8 cellular contexts compared by ENCODE assay signal in the genomic region with DNA sequence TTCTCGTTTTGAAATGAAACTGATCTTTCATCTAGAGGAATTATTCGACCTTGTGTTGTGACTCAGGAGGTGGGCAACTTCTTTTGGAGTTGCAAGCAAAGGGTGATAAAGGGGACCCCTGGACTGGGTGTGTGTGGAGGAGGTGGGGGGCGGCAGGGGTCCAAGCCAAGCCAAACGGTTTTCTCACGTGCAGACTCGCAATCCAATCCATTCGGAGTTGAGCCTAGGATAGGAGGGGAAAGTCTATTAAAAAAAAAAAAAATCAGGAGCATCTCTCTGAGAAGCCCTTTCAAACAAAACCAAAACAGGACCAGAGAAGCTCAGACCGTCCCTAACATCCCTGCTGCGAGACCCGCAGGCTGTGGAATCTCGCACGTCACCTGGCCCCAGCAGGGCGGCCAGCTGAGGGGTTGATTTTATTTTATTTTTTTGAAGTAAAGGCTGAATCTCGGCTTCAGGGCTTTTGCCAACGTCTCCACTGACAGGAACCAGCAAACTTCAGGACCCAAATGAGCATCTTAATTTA. TPM values are rescaled to one million over a fixed set of nuclear protein-coding genes. Genes with fewer than 3 reads are reported as not detected.
DNase-seq lines count a peak whose midpoint lies in the region; ATAC-seq and TF ChIP-seq lines count a peak whose summit lies in the region.

No MANE protein-coding gene starts in this region.

- H3K4me3 ChIP-seq in BLaER1 treated with 17β-estradiol and CSF1 and Interleukin-3, amounts not matched to agents 10 nM and 100 nM = peak overlapping the region; percentile 57 to 87 (median 70)
- peak overlapping the region; percentile 74 for H3K4me3 ChIP-seq in NB4 (ENCODE audit: low read depth, low read length)
- peak overlapping the region; percentile 25 for H3K4me3 ChIP-seq in colonic mucosa
- peak overlapping the region; percentile 25 for H3K4me3 ChIP-seq in mucosa of stomach (ENCODE audit: low read length)

- H3K36me3 ChIP-seq in BLaER1 treated with 17β-estradiol and CSF1 and Interleukin-3, amounts not matched to agents 10 nM and 100 nM = peaks cover 0 to 3% (median under 1%) of the 10 kb centered on the region in 11 experiments; a peak in 6 of 22 replicates
- H3K36me3 ChIP-seq in colonic mucosa (no peaks in the 10 kb centered on the region), mucosa of stomach (ENCODE audit: control insufficient read depth, insufficient read depth, low read length) (no peaks in the 10 kb centered on the region)

- H3K27ac ChIP-seq in BLaER1 treated with 17β-estradiol and CSF1 and Interleukin-3, amounts not matched to agents 10 nM and 100 nM = peak overlapping the region; percentile 94 to 100 (median 99)
- peak overlapping the region; percentile 47 for H3K27ac ChIP-seq in colonic mucosa

- ATAC-seq in HG03432 (IDR thresholded peaks at IDR 0.05; ENCODE audit: unreplicated experiment) (no peak), GM21447 (IDR thresholded peaks at IDR 0.05; ENCODE audit: unreplicated experiment) (no peak)

- TF ChIP-seq POLR2A in NB4 (IDR thresholded peaks at IDR 0.05; ENCODE audit: extremely low read depth, insufficient read length) = no peak

- no peaks in the 10 kb centered on the region for H3K9me3 ChIP-seq in BLaER1 treated with 17β-estradiol and CSF1 and Interleukin-3, amounts not matched to agents 10 nM and 100 nM (replicated peaks in 1 of 11)
- no peaks in the 10 kb centered on the region for H3K9me3 ChIP-seq in colonic mucosa
- no peaks in the 10 kb centered on the region for H3K9me3 ChIP-seq in mucosa of stomach (ENCODE audit: control insufficient read depth, low read length)

- peak overlapping the region; percentile 90 to 100 (median 98) for H3K9ac ChIP-seq in BLaER1 treated with 17β-estradiol and CSF1 and Interleukin-3, amounts not matched to agents 10 nM and 100 nM
- H3K9ac ChIP-seq in colonic mucosa (ENCODE audit: low read depth in 2 of 2, low read length in 2 of 2) = peak overlapping the region; percentile 7 to 13
- H3K9ac ChIP-seq in mucosa of stomach (ENCODE audit: low read length) = peak overlapping the region; percentile 61

- peaks cover 0 to 12% (median 0%) of the 10 kb centered on the region in 11 experiments; a peak in 3 of 22 replicates for H3K27me3 ChIP-seq in BLaER1 treated with 17β-estradiol and CSF1 and Interleukin-3, amounts not matched to agents 10 nM and 100 nM
- H3K27me3 ChIP-seq in colonic mucosa = peaks cover 30% of the 10 kb centered on the region
- peaks cover 32% of the 10 kb centered on the region for H3K27me3 ChIP-seq in mucosa of stomach (ENCODE audit: control insufficient read depth, insufficient read depth, low read length)

- H4K20me1 ChIP-seq in BLaER1 treated with 17β-estradiol and CSF1 and Interleukin-3, amounts not matched to agents 10 nM and 100 nM = peaks cover 0 to 9% (median 0%) of the 10 kb centered on the region in 11 experiments; a peak in 1 of 22 replicates

- H3K4me2 ChIP-seq in BLaER1 treated with 17β-estradiol and CSF1 and Interleukin-3, amounts not matched to agents 10 nM and 100 nM = peak overlapping the region; percentile 86 to 99 (median 96)

- intact Hi-C loops in colonic mucosa (cut with DNase I) = no loop called here

- DNase-seq in NB4 (ENCODE audit: low read depth) = no peak
- no peak for DNase-seq in colonic mucosa
- no peak for DNase-seq in stimulated activated CD4-positive, alpha-beta T cell treated with anti-CD3 and anti-CD28 coated beads, Interleukin-15, amount 100 ng/mL, for 24 hours
- DNase-seq in activated CD4-positive, alpha-beta T cell treated with anti-CD3 and anti-CD28 coated beads, Interleukin-2, amount 50 U/mL, for 4 hours = no peak

- peaks cover 22 to 39% (median 33%) of the 10 kb centered on the region in 10 experiments for H3K4me1 ChIP-seq in BLaER1 treated with 17β-estradiol and CSF1 and Interleukin-3, amounts not matched to agents 10 nM and 100 nM
- H3K4me1 ChIP-seq in colonic mucosa (no peaks in the 10 kb centered on the region), mucosa of stomach (ENCODE audit: control insufficient read depth, insufficient read depth, low read length) (no peaks in the 10 kb centered on the region)

- no peak for TF ChIP-seq CTCF in NB4 (IDR thresholded peaks at IDR 0.05; ENCODE audit: low read depth, low read length)
- TF ChIP-seq CTCF in colonic mucosa (IDR thresholded peaks at IDR 0.05) = no peak

RNA-seq across cellular contexts. Expression of a gene that starts 3.8 kb away (rescaled TPM):
- 10 to 100 TPM; 17.4 to 29.6 TPM for total RNA-seq in colonic mucosa

Comparison
In these comparisons a context has a peak if more than half of its experiments do, and no peak if none do; other contexts are left out.
1. H3K9ac ChIP-seq: peak in every context shown above with its lines; median percentile 98 in BLaER1 treated with 17β-estradiol and CSF1 and Interleukin-3, amounts not matched to agents 10 nM and 100 nM; 61 in mucosa of stomach; 10 in colonic mucosa.